ENCODE assay signal across 21 cellular contexts in the genomic region with DNA sequence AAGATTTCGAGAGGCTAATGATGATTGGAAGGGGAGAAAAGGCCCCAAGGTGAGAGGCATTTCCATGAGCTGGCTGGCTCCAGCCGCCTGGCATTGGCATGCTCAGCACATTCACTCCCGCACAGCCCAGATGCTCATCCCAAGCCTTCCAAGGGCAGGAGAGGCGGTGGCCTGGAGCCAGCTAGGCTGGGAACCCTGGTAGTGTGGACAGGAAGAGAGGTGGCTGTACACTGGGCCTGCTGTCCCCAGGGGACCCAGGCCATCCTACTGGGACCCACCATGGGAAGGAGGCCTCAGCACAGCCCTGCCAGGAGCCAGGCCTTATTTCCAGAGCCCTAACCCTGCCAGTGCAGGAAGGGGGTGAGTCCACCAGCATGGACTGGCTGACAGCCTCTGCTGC.
DNase-seq lines count a peak whose midpoint lies in the region; ATAC-seq and TF ChIP-seq lines count a peak whose summit lies in the region.
"Had no signal": no experiment of that assay in that cellular context is flagged by ENCODE, and none has a peak within 500 bp of the region (broad histone marks: within the 10 kb centered on the region; RNA-seq: fewer than 3 reads in every experiment).

No MANE protein-coding gene starts in this region.

- H3K27ac ChIP-seq in endodermal cell (ENCODE audit: low read depth, low read length) = no peak overlapping the region

- DNase-seq in NCI-H2029 (lab: John Stamatoyannopoulos, UW) (peak; percentile 52), NCI-H2029 treated with DMSO at 0.1 percent for 48 hours (lab: John Stamatoyannopoulos, UW) (no peak), SHP77 treated with DMSO at 0.1 percent for 48 hours (lab: John Stamatoyannopoulos, UW) (peak; percentile 26), left ventricle myocardium superior (peak; percentile 88), hepatic stellate cell (ENCODE audit: low spot score) (no peak), GF-D8 (lab: John Stamatoyannopoulos, UW) (no peak), endodermal cell (no peak)
- DNase-seq: ACHN; amygdala; CD8-positive, alpha-beta T cell; NCI-H1436 treated with DMSO at 0.1 percent for 48 hours; NCI-H526; retina; stimulated activated CD4-positive, alpha-beta T cell treated with anti-CD3 and anti-CD28 coated beads, Interleukin-2, amount 100 ng/mL, for 48 hours had no signal

- H3K36me3 Mint-ChIP-seq in endodermal cell (ENCODE audit: low read depth) = no peaks in the 10 kb centered on the region
- H3K36me3 Mint-ChIP-seq: CD8-positive, alpha-beta T cell; memory B cell; WTC11 had no signal

- no peaks in the 10 kb centered on the region for H3K4me1 ChIP-seq in endodermal cell (ENCODE audit: control insufficient read depth, insufficient read depth, low read length)

- H3K27me3 ChIP-seq in endodermal cell (ENCODE audit: control insufficient read depth, insufficient read depth, low read length, poor library complexity, severe bottlenecking) = no peaks in the 10 kb centered on the region

- H3K27ac Mint-ChIP-seq in endodermal cell = no peak overlapping the region
- H3K27ac Mint-ChIP-seq: activated T-helper 17 cell treated with anti-CD3 and anti-CD28 coated beads, Interleukin-2, amount 50 U/mL, for 72 hours; CD8-positive, alpha-beta T cell; memory B cell; nephron; T-helper 1 cell treated with Interleukin-12 subunit alpha and Interleukin-12 subunit beta and Interleukin-4 antibody, amounts not matched to agents 30 μg/mL and 1 μg/mL, for 36 hours; WTC11 had no signal

- TF ChIP-seq CTCF in endodermal cell (conservative IDR thresholded peaks at IDR 0.05) = no peak

- 82 to 100% methylated on average over 1 to 4 of the region's 4 CpGs for WGBS in endodermal cell (ENCODE audit: insufficient coverage in 1 of 2, insufficient read length in 1 of 2), 2 experiments

- no peaks in the 10 kb centered on the region for H3K4me1 Mint-ChIP-seq in endodermal cell

- H3K9me3 Mint-ChIP-seq in endodermal cell = no peaks in the 10 kb centered on the region
- H3K9me3 Mint-ChIP-seq: activated T-helper 17 cell treated with anti-CD3 and anti-CD28 coated beads, Interleukin-2, amount 50 U/mL, for 72 hours; CD8-positive, alpha-beta T cell; memory B cell; nephron; T-helper 1 cell treated with Interleukin-12 subunit alpha and Interleukin-12 subunit beta and Interleukin-4 antibody, amounts not matched to agents 30 μg/mL and 1 μg/mL, for 36 hours; WTC11 had no signal

- H3K9ac ChIP-seq in endodermal cell (ENCODE audit: extremely low read depth, low read length, poor library complexity, severe bottlenecking) = no peak overlapping the region

- H3K36me3 ChIP-seq in endodermal cell (ENCODE audit: control insufficient read depth, insufficient read depth, low read length) = no peaks in the 10 kb centered on the region

- intact Hi-C loops in left ventricle myocardium superior (cut with micrococcal nuclease) = no loop called here

- ATAC-seq in left ventricle myocardium superior (peak; percentile 95), GM18861 (IDR thresholded peaks at IDR 0.05; ENCODE audit: unreplicated experiment) (no peak)
- ATAC-seq: activated T-helper 17 cell treated with anti-CD3 and anti-CD28 coated beads, Interleukin-2, amount 50 U/mL, for 72 hours; CD8-positive, alpha-beta T cell; Panc1; WTC11 had no signal

- no peaks in the 10 kb centered on the region for H3K27me3 Mint-ChIP-seq in endodermal cell (ENCODE audit: insufficient read depth)

- no peak overlapping the region for H3K4me3 ChIP-seq in endodermal cell (ENCODE audit: low read length)

- H3K4me3 Mint-ChIP-seq in endodermal cell = no peak overlapping the region
- H3K4me3 Mint-ChIP-seq: activated T-helper 17 cell treated with anti-CD3 and anti-CD28 coated beads, Interleukin-2, amount 50 U/mL, for 72 hours; CD8-positive, alpha-beta T cell; memory B cell; nephron; T-helper 1 cell treated with Interleukin-12 subunit alpha and Interleukin-12 subunit beta and Interleukin-4 antibody, amounts not matched to agents 30 μg/mL and 1 μg/mL, for 36 hours; WTC11 had no signal

- no peaks in the 10 kb centered on the region for H3K9me3 ChIP-seq in endodermal cell (ENCODE audit: control insufficient read depth, low read length)

Comparison
In these comparisons a context has a peak if more than half of its experiments do, and no peak if none do; other contexts are left out.
1. DNase-seq: peak in NCI-H2029 (single experiment), SHP77 treated with DMSO at 0.1 percent for 48 hours (single experiment) and left ventricle myocardium superior (single experiment); none in NCI-H2029 treated with DMSO at 0.1 percent for 48 hours (single experiment), hepatic stellate cell (single experiment), GF-D8 (single experiment) and endodermal cell (single experiment).